8 cellular contexts compared by ENCODE assay signal in the genomic region with DNA sequence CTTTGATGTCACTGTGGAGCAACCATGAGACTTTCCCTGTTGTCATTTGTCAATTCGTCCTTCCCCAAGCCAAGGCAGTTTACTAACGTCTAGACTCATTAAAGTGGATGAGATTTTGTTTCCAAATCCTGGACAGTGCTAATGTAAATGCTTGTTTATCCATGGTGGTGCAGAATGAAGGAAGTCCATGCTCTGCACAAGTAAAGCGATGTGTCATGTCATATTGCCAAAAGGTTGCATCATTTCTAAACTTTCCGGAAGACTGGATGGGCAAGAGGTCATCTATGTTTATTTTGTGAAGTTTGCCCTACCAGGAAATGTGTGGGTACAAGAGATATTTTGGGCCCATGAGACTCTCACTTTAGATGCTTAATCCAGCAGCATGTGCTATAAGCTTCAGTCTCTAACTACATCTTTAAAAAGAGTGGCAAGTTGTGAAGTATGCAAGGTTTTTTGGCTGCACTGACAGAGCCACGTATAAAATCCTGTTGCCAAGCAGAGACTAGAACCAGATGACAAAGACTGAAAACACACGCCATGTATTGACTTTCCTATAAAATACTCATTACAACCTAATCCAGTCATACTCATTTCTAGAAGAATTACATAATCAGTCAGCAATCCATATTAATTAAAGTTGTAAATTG.
DNase-seq lines count a peak whose midpoint lies in the region; ATAC-seq and TF ChIP-seq lines count a peak whose summit lies in the region.

No MANE protein-coding gene starts in this region.

- WGBS in liver = 9% methylated on average over 6 of the region's 6 CpGs

- no peaks in the 10 kb centered on the region for H3K27me3 ChIP-seq in liver (ENCODE audit: control insufficient read depth in 4 of 4, insufficient read depth in 4 of 4, low read length in 3 of 4)

- no peaks in the 10 kb centered on the region for H3K9me3 ChIP-seq in liver (ENCODE audit: control insufficient read depth in 4 of 4, low read length in 3 of 4)

- H3K27ac ChIP-seq in liver (ENCODE audit: low read depth in 1 of 2, low read length in 2 of 2) = peak overlapping the region; percentile 87 to 89

- peaks cover 11 to 39% (median 19%) of the 10 kb centered on the region in 4 donors for H3K4me1 ChIP-seq in liver (ENCODE audit: control insufficient read depth in 4 of 4, insufficient read depth in 4 of 4, low read length in 3 of 4)

- no peak for ATAC-seq in HG03175 (IDR thresholded peaks at IDR 0.05; ENCODE audit: unreplicated experiment)
- ATAC-seq in HG02763 (IDR thresholded peaks at IDR 0.05; ENCODE audit: unreplicated experiment) = no peak

- no peak for TF ChIP-seq CTCF in AG09319 (IDR thresholded peaks at IDR 0.05; ENCODE audit: low read depth, low read length)
- TF ChIP-seq CTCF in astrocyte of the spinal cord (IDR thresholded peaks at IDR 0.05; ENCODE audit: low read depth, low read length) = no peak
- TF ChIP-seq CTCF in liver (IDR thresholded peaks at IDR 0.05; ENCODE audit: low read depth, low read length, missing input control) = no peak

- peak overlapping the region in 1 of 2 donors; percentile 65 for H3K9ac ChIP-seq in liver (ENCODE audit: low read depth in 1 of 2, low read length in 2 of 2)

- peak; percentile 88 for DNase-seq in AG09319 (ENCODE audit: extremely low read depth, low read depth)
- DNase-seq in astrocyte of the spinal cord (ENCODE audit: low read depth, low spot score) = peak; percentile 80
- DNase-seq in NCI-H2196 treated with DMSO at 0.1 percent for 48 hours (lab: John Stamatoyannopoulos, UW; ENCODE audit: unreplicated experiment) = no peak
- DNase-seq in NCI-H748 (lab: John Stamatoyannopoulos, UW; ENCODE audit: unreplicated experiment) = no peak

- H3K4me3 ChIP-seq in astrocyte of the spinal cord (ENCODE audit: low read depth, low read length) (no peak overlapping the region), liver (ENCODE audit: low read depth in 1 of 3, low read length in 3 of 3) (no peak overlapping the region)

- H3K36me3 ChIP-seq in liver (ENCODE audit: control insufficient read depth in 4 of 4, insufficient read depth in 3 of 4, low read depth in 1 of 4, low read length in 3 of 4) = no peaks in the 10 kb centered on the region

- TF ChIP-seq EP300 in Ishikawa (IDR thresholded peaks at IDR 0.05; ENCODE audit: borderline replicate concordance) = no peak

- in situ Hi-C loops in astrocyte of the spinal cord (cut with HindIII; ENCODE audit: low sequenced_read_pairs) = no loop called here

- TF ChIP-seq RAD21 in Ishikawa (IDR thresholded peaks at IDR 0.05; ENCODE audit: low read depth) (no peak), liver (IDR thresholded peaks at IDR 0.05) (peak; percentile 66 to 72)

TF ChIP-seq in Ishikawa, 13 proteins besides CTCF, POLR2A, EP300 and RAD21:
- TF ChIP-seq TCF12 (IDR thresholded peaks at IDR 0.05; ENCODE audit: low read depth) (no peak), CEBPB (IDR thresholded peaks at IDR 0.05) (peak; percentile 65)

TF ChIP-seq in liver, 16 proteins besides CTCF, POLR2A, EP300 and RAD21:
- TF ChIP-seq, protein P1, sequence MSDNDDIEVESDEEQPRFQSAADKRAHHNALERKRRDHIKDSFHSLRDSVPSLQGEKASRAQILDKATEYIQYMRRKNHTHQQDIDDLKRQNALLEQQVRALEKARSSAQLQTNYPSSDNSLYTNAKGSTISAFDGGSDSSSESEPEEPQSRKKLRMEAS (IDR thresholded peaks at IDR 0.05) = peak; percentile 98
- TF ChIP-seq RXRA (IDR thresholded peaks at IDR 0.05) (peak; percentile 96 to 97), YY1 (IDR thresholded peaks at IDR 0.05) (peak; percentile 84), NR2F2 (IDR thresholded peaks at IDR 0.05) (peak; percentile 95), HNF4A (conservative IDR thresholded peaks at IDR 0.05) (peak; percentile 87 to 88), TAF1 (conservative IDR thresholded peaks at IDR 0.05) (peak; percentile 29), SP1 (IDR thresholded peaks at IDR 0.05) (peak; percentile 97), JUND (IDR thresholded peaks at IDR 0.05) (peak; percentile 92 to 94), FOXA2 (IDR thresholded peaks at IDR 0.05) (peak; percentile 93), FOXA1 (IDR thresholded peaks at IDR 0.05) (peak; percentile 96), GABPA (IDR thresholded peaks at IDR 0.05 in 1 of 2, conservative IDR thresholded peaks at IDR 0.05 in 1 of 2) (peak; percentile 26 to 65), HNF4G (IDR thresholded peaks at IDR 0.05) (peak; percentile 62), EGR1 (IDR thresholded peaks at IDR 0.05; ENCODE audit: low read depth in 2 of 2) (peak; percentile 75 to 94)
- TF ChIP-seq, protein P2, sequence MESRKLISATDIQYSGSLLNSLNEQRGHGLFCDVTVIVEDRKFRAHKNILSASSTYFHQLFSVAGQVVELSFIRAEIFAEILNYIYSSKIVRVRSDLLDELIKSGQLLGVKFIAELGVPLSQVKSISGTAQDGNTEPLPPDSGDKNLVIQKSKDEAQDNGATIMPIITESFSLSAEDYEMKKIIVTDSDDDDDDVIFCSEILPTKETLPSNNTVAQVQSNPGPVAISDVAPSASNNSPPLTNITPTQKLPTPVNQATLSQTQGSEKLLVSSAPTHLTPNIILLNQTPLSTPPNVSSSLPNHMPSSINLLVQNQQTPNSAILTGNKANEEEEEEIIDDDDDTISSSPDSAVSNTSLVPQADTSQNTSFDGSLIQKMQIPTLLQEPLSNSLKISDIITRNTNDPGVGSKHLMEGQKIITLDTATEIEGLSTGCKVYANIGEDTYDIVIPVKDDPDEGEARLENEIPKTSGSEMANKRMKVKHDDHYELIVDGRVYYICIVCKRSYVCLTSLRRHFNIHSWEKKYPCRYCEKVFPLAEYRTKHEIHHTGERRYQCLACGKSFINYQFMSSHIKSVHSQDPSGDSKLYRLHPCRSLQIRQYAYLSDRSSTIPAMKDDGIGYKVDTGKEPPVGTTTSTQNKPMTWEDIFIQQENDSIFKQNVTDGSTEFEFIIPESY (IDR thresholded peaks at IDR 0.05) = peak; percentile 66
- TF ChIP-seq, protein P3, sequence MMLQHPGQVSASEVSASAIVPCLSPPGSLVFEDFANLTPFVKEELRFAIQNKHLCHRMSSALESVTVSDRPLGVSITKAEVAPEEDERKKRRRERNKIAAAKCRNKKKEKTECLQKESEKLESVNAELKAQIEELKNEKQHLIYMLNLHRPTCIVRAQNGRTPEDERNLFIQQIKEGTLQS (IDR thresholded peaks at IDR 0.05) = peak; percentile 97
- TF ChIP-seq, protein P4, sequence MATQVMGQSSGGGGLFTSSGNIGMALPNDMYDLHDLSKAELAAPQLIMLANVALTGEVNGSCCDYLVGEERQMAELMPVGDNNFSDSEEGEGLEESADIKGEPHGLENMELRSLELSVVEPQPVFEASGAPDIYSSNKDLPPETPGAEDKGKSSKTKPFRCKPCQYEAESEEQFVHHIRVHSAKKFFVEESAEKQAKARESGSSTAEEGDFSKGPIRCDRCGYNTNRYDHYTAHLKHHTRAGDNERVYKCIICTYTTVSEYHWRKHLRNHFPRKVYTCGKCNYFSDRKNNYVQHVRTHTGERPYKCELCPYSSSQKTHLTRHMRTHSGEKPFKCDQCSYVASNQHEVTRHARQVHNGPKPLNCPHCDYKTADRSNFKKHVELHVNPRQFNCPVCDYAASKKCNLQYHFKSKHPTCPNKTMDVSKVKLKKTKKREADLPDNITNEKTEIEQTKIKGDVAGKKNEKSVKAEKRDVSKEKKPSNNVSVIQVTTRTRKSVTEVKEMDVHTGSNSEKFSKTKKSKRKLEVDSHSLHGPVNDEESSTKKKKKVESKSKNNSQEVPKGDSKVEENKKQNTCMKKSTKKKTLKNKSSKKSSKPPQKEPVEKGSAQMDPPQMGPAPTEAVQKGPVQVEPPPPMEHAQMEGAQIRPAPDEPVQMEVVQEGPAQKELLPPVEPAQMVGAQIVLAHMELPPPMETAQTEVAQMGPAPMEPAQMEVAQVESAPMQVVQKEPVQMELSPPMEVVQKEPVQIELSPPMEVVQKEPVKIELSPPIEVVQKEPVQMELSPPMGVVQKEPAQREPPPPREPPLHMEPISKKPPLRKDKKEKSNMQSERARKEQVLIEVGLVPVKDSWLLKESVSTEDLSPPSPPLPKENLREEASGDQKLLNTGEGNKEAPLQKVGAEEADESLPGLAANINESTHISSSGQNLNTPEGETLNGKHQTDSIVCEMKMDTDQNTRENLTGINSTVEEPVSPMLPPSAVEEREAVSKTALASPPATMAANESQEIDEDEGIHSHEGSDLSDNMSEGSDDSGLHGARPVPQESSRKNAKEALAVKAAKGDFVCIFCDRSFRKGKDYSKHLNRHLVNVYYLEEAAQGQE (IDR thresholded peaks at IDR 0.05) = peak; percentile 88

Comparison
In these comparisons a context has a peak if more than half of its experiments do, and no peak if none do; other contexts are left out.
1. DNase-seq: peak in AG09319 (single experiment) and astrocyte of the spinal cord (single experiment); none in NCI-H2196 treated with DMSO at 0.1 percent for 48 hours (single experiment) and NCI-H748 (single experiment).